ENCODE assay signal across 8 cellular contexts in genomic region chr22:41699264-41700104, GRCh38. TPM values are rescaled to one million over a fixed set of nuclear protein-coding genes. Genes with fewer than 3 reads are reported as not detected.
DNase-seq lines count a peak whose midpoint lies in the region; ATAC-seq and TF ChIP-seq lines count a peak whose summit lies in the region.

Gene MEI1 (plus strand): TSS chr22:41699503. CDS start chr22:41699539, 36 bp downstream.

- peak within 1 kb of the TSS; percentile 82 for H3K4me3 Mint-ChIP-seq in activated naive CD8-positive, alpha-beta T cell

- no peaks in the 10 kb centered on the region for H3K27me3 ChIP-seq in BE2C
- no peaks in the 10 kb centered on the region for H3K27me3 ChIP-seq in skeletal muscle satellite cell (ENCODE audit: control insufficient read depth, insufficient read depth, low read length)

- H3K27ac Mint-ChIP-seq in activated naive CD8-positive, alpha-beta T cell = peak within 1 kb of the TSS; percentile 91

- H3K4me1 ChIP-seq in BE2C = peaks cover 5% of the 10 kb centered on the region
- peaks cover 14% of the 10 kb centered on the region for H3K4me1 ChIP-seq in skeletal muscle satellite cell (ENCODE audit: control insufficient read depth, insufficient read depth, low read length)

- H3K27me3 Mint-ChIP-seq in activated naive CD8-positive, alpha-beta T cell = no peaks in the 10 kb centered on the region

- H3K9me3 ChIP-seq in BE2C (no peaks in the 10 kb centered on the region), skeletal muscle satellite cell (replicated peaks; ENCODE audit: low read length) (no peaks in the 10 kb centered on the region)

- peak within 1 kb of the TSS; percentile 48 for H3K4me2 ChIP-seq in skeletal muscle satellite cell (ENCODE audit: low read length)

- intact Hi-C loops in left ventricle myocardium superior (cut with micrococcal nuclease) = no loop called here

- H3K4me3 ChIP-seq in BE2C (ENCODE audit: low read depth, low read length) (no peak within 1 kb of the TSS), skeletal muscle satellite cell (ENCODE audit: low read length) (peak within 1 kb of the TSS; percentile 21)

- H3K36me3 ChIP-seq in BE2C (no peaks in the 10 kb centered on the region), skeletal muscle satellite cell (ENCODE audit: insufficient read depth, low read length) (no peaks in the 10 kb centered on the region)

- no peaks in the 10 kb centered on the region for H3K9me3 Mint-ChIP-seq in activated naive CD8-positive, alpha-beta T cell (ENCODE audit: low read depth)

- no peak within 1 kb of the TSS for H3K9ac ChIP-seq in skeletal muscle satellite cell (ENCODE audit: low read depth, low read length)

- in situ Hi-C loops in SK-MEL-5 (cut with HindIII; ENCODE audit: low pct_unique_long_range_greater_than_20kb, low sequenced_read_pairs) = no loop called here

- peaks cover 3% of the 10 kb centered on the region for H3K36me3 Mint-ChIP-seq in activated naive CD8-positive, alpha-beta T cell

- peaks cover 8% of the 10 kb centered on the region for H3K4me1 Mint-ChIP-seq in activated naive CD8-positive, alpha-beta T cell (ENCODE audit: low read depth)

- ATAC-seq in left ventricle myocardium superior (peak; percentile 81), GM18502 (IDR thresholded peaks at IDR 0.05; ENCODE audit: poor library complexity, unreplicated experiment) (no peak), GM21737 (IDR thresholded peaks at IDR 0.05; ENCODE audit: unreplicated experiment) (no peak)

- peak; percentile 75 for DNase-seq in BE2C
- peak; percentile 39 for DNase-seq in SK-MEL-5 (ENCODE audit: low read depth, low spot score)
- peak; percentile 93 for DNase-seq in left ventricle myocardium superior
- no peak for DNase-seq in HT-29 (ENCODE audit: low spot score)

- TF ChIP-seq CTCF in BE2C (IDR thresholded peaks at IDR 0.05; ENCODE audit: low read depth, low read length) = no peak

RNA-seq across cellular contexts. Expression of gene MEI1, which starts in this region (rescaled TPM):
- polyA plus RNA-seq in BE2C (2012; ENCODE audit: insufficient read depth, insufficient read length, low read depth) = not detected
- 0.13 TPM in 1 of 2 replicates, not detected in the other for total RNA-seq in SK-MEL-5 (2014; rRNA removed; shearing (Covaris generic))
- polyA plus RNA-seq in SK-MEL-5 (2015; cell fraction: cytosol; rRNA removed) = 0.06 and 1.7 TPM in 2 replicates
- 1.2 and 1.6 TPM in 2 replicates for polyA plus RNA-seq in SK-MEL-5 (2015; cell fraction: nucleus; rRNA removed)
- 0.57 TPM for total RNA-seq in left ventricle myocardium superior
- total RNA-seq in skeletal muscle satellite cell (2012; rRNA removed) = 4.1 and 4.6 TPM in 2 replicates
- total RNA-seq in HT-29 (2014; rRNA removed; shearing (Covaris generic)) = not detected in 2 replicates

Comparison
In these comparisons a context has a peak if more than half of its experiments do, and no peak if none do; other contexts are left out.
1. Peak in DNase-seq and ATAC-seq in left ventricle myocardium superior; RNA of the gene not detected or under 1 TPM.